In genomic region chr19:58305065-58305931, GRCh38 we compare ENCODE assay signal across 8 cellular contexts. TPM values are rescaled to one million over a fixed set of nuclear protein-coding genes. Genes with fewer than 3 reads are reported as not detected.
A peak's percentile ranks its signal among the peaks of the same experiment; 100 is the strongest.
DNase-seq lines count a peak whose midpoint lies in the region; ATAC-seq and TF ChIP-seq lines count a peak whose summit lies in the region.

A gene with protein sequence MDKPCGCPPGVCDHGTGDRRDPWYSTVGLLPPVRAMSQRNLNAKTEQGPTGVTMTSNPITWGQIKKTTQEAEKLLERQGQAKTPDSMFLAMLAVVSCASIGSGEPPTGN (plus strand): TSS chr19:58305377. CDS start chr19:58312169, 6,792 bp downstream.

- H3K36me3 Mint-ChIP-seq in activated naive CD8-positive, alpha-beta T cell treated with anti-CD3 and anti-CD28 coated beads, Interleukin-2, amount 10 ng/mL, durations not matched to agents 7 days and 5 days: peaks cover 74% of the 10 kb centered on the region

- POLR2A ChIA-PET in activated naive CD8-positive, alpha-beta T cell treated with anti-CD3 and anti-CD28 coated beads, Interleukin-2, amount 10 ng/mL, durations not matched to agents 7 days and 5 days (lab: Charles Lee): interaction anchor here (0.6 to 1.5 kb wide), 14 partner anchors 16 to 134 kb away, joined by 3 to 7 read pairs (median 4); partner anchors contain the start of genes ZNF132, ZNF274, ZNF497 and ZNF544

- intact Hi-C loops in Right ventricle myocardium inferior (cut with DNase I): loop anchor here (10.0 kb wide), 1 partner anchor 80 kb away; the partner anchor contains the start of gene ZNF544

- H3K9me2 ChIP-seq in SU-DHL-6 (replicated peaks; ENCODE audit: insufficient read depth, low read length): no peaks in the 10 kb centered on the region

- H3K27me3 ChIP-seq in SU-DHL-6 (ENCODE audit: low read length) (no peaks in the 10 kb centered on the region), parathyroid adenoma (ENCODE audit: control insufficient read depth, insufficient read depth, low read length) (no peaks in the 10 kb centered on the region), tibial nerve (no peaks in the 10 kb centered on the region)

- H2AFZ ChIP-seq in SU-DHL-6 (ENCODE audit: low read depth, low read length, severe bottlenecking) (peak within 1 kb of the TSS; percentile 92), parathyroid adenoma (peak within 1 kb of the TSS; percentile 84)

- peak within 1 kb of the TSS; percentile 71 for H3K4me3 ChIP-seq in SU-DHL-6 (ENCODE audit: insufficient read depth, low read length, poor library complexity, severe bottlenecking)
- peak within 1 kb of the TSS; percentile 95 for H3K4me3 ChIP-seq in parathyroid adenoma (ENCODE audit: low read depth, low read length)
- peak within 1 kb of the TSS; percentile 75 to 95 (median 80) for H3K4me3 ChIP-seq in tibial nerve

- H3K36me3 ChIP-seq in SU-DHL-6 (ENCODE audit: low read length) (peaks cover 24% of the 10 kb centered on the region), parathyroid adenoma (ENCODE audit: control insufficient read depth, insufficient read depth, low read length) (no peaks in the 10 kb centered on the region), tibial nerve (peaks cover 0 to 62% (median 8%) of the 10 kb centered on the region in 3 donors)

- peaks cover 7% of the 10 kb centered on the region for H3K9me3 Mint-ChIP-seq in activated naive CD8-positive, alpha-beta T cell treated with anti-CD3 and anti-CD28 coated beads, Interleukin-2, amount 10 ng/mL, durations not matched to agents 7 days and 5 days

- H3F3A ChIP-seq in SU-DHL-6 (ENCODE audit: insufficient read depth): peaks cover 16% of the 10 kb centered on the region

- H3K9ac ChIP-seq in SU-DHL-6 (ENCODE audit: low read length) (peak within 1 kb of the TSS; percentile 74), parathyroid adenoma (peak within 1 kb of the TSS; percentile 40)

- peak; percentile 95 to 97 for TF ChIP-seq EP300 in tibial nerve (IDR thresholded peaks at IDR 0.05)

- TF ChIP-seq POLR2A in GM10847 (IDR thresholded peaks at IDR 0.05; ENCODE audit: extremely low read depth, insufficient read length): peak; percentile 95
- peak; percentile 59 to 85 for TF ChIP-seq POLR2A in tibial nerve (IDR thresholded peaks at IDR 0.05)

- DNase-seq in NCI-H128 (lab: John Stamatoyannopoulos, UW; ENCODE audit: unreplicated experiment) (peak; percentile 87), Right ventricle myocardium inferior (ENCODE audit: missing footprints) (peak; percentile 99), tibial nerve (ENCODE audit: low spot score in 2 of 2) (peak; percentile 83 to 87)
- DNase-seq in activated naive CD8-positive, alpha-beta T cell treated with anti-CD3 and anti-CD28 coated beads, Interleukin-2, amount 10 ng/mL, durations not matched to agents 7 days and 5 days: peak; percentile 91

- peak; percentile 98 for ATAC-seq in HG02678 (IDR thresholded peaks at IDR 0.05; ENCODE audit: unreplicated experiment)
- peak; percentile 94 for ATAC-seq in activated naive CD8-positive, alpha-beta T cell treated with anti-CD3 and anti-CD28 coated beads, Interleukin-2, amount 10 ng/mL, durations not matched to agents 7 days and 5 days (ENCODE audit: low read depth)
- peak; percentile 100 for ATAC-seq in Right ventricle myocardium inferior

- H3K4me2 ChIP-seq in SU-DHL-6 (ENCODE audit: low read depth, low read length, poor library complexity, severe bottlenecking) (peak within 1 kb of the TSS; percentile 93), parathyroid adenoma (ENCODE audit: low read length) (peak within 1 kb of the TSS; percentile 69)

- H3K4me1 Mint-ChIP-seq in activated naive CD8-positive, alpha-beta T cell treated with anti-CD3 and anti-CD28 coated beads, Interleukin-2, amount 10 ng/mL, durations not matched to agents 7 days and 5 days: peaks cover 32% of the 10 kb centered on the region

- H3K27ac Mint-ChIP-seq in activated naive CD8-positive, alpha-beta T cell treated with anti-CD3 and anti-CD28 coated beads, Interleukin-2, amount 10 ng/mL, durations not matched to agents 7 days and 5 days: peak within 1 kb of the TSS; percentile 97

- 0 out of 2 replicates have a peak, but pooled peaks cover 2% of the 10 kb centered on the region for H4K20me1 ChIP-seq in SU-DHL-6 (ENCODE audit: low read depth, low read length)

- H3K4me3 Mint-ChIP-seq in activated naive CD8-positive, alpha-beta T cell treated with anti-CD3 and anti-CD28 coated beads, Interleukin-2, amount 10 ng/mL, durations not matched to agents 7 days and 5 days: peak within 1 kb of the TSS; percentile 92

- peaks cover 41% of the 10 kb centered on the region for H3K79me2 ChIP-seq in SU-DHL-6 (ENCODE audit: insufficient read depth, low read length)
- H3K79me2 ChIP-seq in parathyroid adenoma: peaks cover 30% of the 10 kb centered on the region

- H3K4me1 ChIP-seq in parathyroid adenoma: peaks cover 5% of the 10 kb centered on the region
- peaks cover 0 to 29% (median 14%) of the 10 kb centered on the region in 4 donors for H3K4me1 ChIP-seq in tibial nerve

- H3K27ac ChIP-seq in SU-DHL-6 (ENCODE audit: low read depth, low read length) (peak within 1 kb of the TSS; percentile 47), parathyroid adenoma (peak within 1 kb of the TSS; percentile 71), tibial nerve (peak within 1 kb of the TSS; percentile 75 to 95 (median 90))

- 0 to 1% methylated on average over 54 to 55 of the region's 55 CpGs for WGBS in tibial nerve, 2 donors

- no peaks in the 10 kb centered on the region for H3K27me3 Mint-ChIP-seq in activated naive CD8-positive, alpha-beta T cell treated with anti-CD3 and anti-CD28 coated beads, Interleukin-2, amount 10 ng/mL, durations not matched to agents 7 days and 5 days

- TF ChIP-seq CTCF in SU-DHL-6 (IDR thresholded peaks at IDR 0.05; ENCODE audit: insufficient read depth, low read length, poor library complexity, severe bottlenecking): no peak
- TF ChIP-seq CTCF in parathyroid adenoma (IDR thresholded peaks at IDR 0.05): peak; percentile 17
- TF ChIP-seq CTCF in tibial nerve (IDR thresholded peaks at IDR 0.05): peak in 4 of 5 experiments; percentile 4 to 84 (median 45)

- H3K9me3 ChIP-seq in SU-DHL-6 (ENCODE audit: insufficient read depth, low read length) (no peaks in the 10 kb centered on the region), parathyroid adenoma (ENCODE audit: control insufficient read depth, low read length) (no peaks in the 10 kb centered on the region), tibial nerve (peaks cover 0 to 13% (median 0%) of the 10 kb centered on the region in 4 donors)

RNA-seq across cellular contexts. Expression of the gene that starts here (rescaled TPM):
- total RNA-seq in activated naive CD8-positive, alpha-beta T cell treated with anti-CD3 and anti-CD28 coated beads, Interleukin-2, amount 10 ng/mL, durations not matched to agents 7 days and 5 days: 10 to 100 TPM; 74.5 to 76.3 TPM
- total RNA-seq in Right ventricle myocardium inferior (21.7 TPM), tibial nerve (10 to 100 TPM; 30.0 to 59.2 (median 45.9) TPM)

Comparison
In these comparisons a context has a peak if more than half of its experiments do, and no peak if none do; other contexts are left out.
1. Peak in every context shown above with its lines: DNase-seq, ATAC-seq, H3K4me3 ChIP-seq and H3K27ac ChIP-seq.